Comparison of ENCODE assay signal across 1 cellular context in genomic region chr6:163860194-163861081, GRCh38.
TF ChIP-seq lines count a peak whose summit lies in the region.

No MANE protein-coding gene starts in this region.

TF ChIP-seq in SK-N-SH, 30 proteins besides CTCF, POLR2A, EP300 and RAD21 (continued from another document):
- TF ChIP-seq REST (IDR thresholded peaks at IDR 0.05; ENCODE audit: low read depth, low read length) (no peak), RFX5 (IDR thresholded peaks at IDR 0.05; ENCODE audit: low read length) (no peak), PBX3 (IDR thresholded peaks at IDR 0.05) (0 out of 2 replicates have a peak, but pooled peaks have one; percentile 7), MXI1 (IDR thresholded peaks at IDR 0.05; ENCODE audit: low read depth, low read length) (no peak), ELF1 (IDR thresholded peaks at IDR 0.05) (no peak), IRF3 (IDR thresholded peaks at IDR 0.05; ENCODE audit: low read depth, low read length) (no peak), USF1 (IDR thresholded peaks at IDR 0.05; ENCODE audit: borderline replicate concordance, low read depth) (no peak), MEF2A (IDR thresholded peaks at IDR 0.05; ENCODE audit: borderline replicate concordance, low read depth) (no peak), SMC3 (IDR thresholded peaks at IDR 0.05; ENCODE audit: low read depth, low read length) (no peak), ZBTB33 (IDR thresholded peaks at IDR 0.05; ENCODE audit: borderline replicate concordance, low read depth) (no peak), FOSL2 (IDR thresholded peaks at IDR 0.05; ENCODE audit: borderline replicate concordance, low read depth) (no peak), SIN3A (IDR thresholded peaks at IDR 0.05; ENCODE audit: borderline replicate concordance, low read depth, low read length) (no peak), CHD2 (IDR thresholded peaks at IDR 0.05; ENCODE audit: low read length, partially characterized antibody) (peak; percentile 19)
TF ChIP-seq in SK-N-SH: peak in this region for 4.
